ENCODE assay signal across 1 cellular context in the genomic region with DNA sequence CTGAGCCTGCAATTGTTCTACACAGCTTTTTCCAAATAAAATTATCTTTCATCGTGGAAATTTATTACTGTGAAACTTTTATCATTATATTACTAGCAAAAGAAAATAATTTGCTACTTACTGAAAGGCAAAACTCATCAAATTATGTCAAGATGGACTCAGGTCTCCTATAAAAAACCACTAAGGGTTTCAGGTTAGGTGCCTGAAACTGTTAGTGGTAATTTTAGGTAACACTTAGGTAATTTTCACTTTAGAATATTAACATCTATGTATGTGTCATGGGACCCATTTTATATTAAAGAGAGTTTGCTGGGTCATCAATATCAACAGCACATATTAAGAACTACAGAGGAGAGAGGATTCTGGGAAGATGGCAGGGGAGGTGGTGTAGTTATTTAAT.
TF ChIP-seq lines count a peak whose summit lies in the region.

No MANE protein-coding gene starts in this region.

TF ChIP-seq in GM23338, 12 proteins besides CTCF, POLR2A, EP300 and RAD21:
- TF ChIP-seq, protein P1, sequence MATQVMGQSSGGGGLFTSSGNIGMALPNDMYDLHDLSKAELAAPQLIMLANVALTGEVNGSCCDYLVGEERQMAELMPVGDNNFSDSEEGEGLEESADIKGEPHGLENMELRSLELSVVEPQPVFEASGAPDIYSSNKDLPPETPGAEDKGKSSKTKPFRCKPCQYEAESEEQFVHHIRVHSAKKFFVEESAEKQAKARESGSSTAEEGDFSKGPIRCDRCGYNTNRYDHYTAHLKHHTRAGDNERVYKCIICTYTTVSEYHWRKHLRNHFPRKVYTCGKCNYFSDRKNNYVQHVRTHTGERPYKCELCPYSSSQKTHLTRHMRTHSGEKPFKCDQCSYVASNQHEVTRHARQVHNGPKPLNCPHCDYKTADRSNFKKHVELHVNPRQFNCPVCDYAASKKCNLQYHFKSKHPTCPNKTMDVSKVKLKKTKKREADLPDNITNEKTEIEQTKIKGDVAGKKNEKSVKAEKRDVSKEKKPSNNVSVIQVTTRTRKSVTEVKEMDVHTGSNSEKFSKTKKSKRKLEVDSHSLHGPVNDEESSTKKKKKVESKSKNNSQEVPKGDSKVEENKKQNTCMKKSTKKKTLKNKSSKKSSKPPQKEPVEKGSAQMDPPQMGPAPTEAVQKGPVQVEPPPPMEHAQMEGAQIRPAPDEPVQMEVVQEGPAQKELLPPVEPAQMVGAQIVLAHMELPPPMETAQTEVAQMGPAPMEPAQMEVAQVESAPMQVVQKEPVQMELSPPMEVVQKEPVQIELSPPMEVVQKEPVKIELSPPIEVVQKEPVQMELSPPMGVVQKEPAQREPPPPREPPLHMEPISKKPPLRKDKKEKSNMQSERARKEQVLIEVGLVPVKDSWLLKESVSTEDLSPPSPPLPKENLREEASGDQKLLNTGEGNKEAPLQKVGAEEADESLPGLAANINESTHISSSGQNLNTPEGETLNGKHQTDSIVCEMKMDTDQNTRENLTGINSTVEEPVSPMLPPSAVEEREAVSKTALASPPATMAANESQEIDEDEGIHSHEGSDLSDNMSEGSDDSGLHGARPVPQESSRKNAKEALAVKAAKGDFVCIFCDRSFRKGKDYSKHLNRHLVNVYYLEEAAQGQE (IDR thresholded peaks at IDR 0.05; ENCODE audit: unreplicated experiment) = no peak
- no peak for TF ChIP-seq EZH2phosphoT487 (IDR thresholded peaks at IDR 0.05; ENCODE audit: unreplicated experiment)
- TF ChIP-seq STAT1 (IDR thresholded peaks at IDR 0.05; ENCODE audit: unreplicated experiment) = no peak
- TF ChIP-seq, protein P2, sequence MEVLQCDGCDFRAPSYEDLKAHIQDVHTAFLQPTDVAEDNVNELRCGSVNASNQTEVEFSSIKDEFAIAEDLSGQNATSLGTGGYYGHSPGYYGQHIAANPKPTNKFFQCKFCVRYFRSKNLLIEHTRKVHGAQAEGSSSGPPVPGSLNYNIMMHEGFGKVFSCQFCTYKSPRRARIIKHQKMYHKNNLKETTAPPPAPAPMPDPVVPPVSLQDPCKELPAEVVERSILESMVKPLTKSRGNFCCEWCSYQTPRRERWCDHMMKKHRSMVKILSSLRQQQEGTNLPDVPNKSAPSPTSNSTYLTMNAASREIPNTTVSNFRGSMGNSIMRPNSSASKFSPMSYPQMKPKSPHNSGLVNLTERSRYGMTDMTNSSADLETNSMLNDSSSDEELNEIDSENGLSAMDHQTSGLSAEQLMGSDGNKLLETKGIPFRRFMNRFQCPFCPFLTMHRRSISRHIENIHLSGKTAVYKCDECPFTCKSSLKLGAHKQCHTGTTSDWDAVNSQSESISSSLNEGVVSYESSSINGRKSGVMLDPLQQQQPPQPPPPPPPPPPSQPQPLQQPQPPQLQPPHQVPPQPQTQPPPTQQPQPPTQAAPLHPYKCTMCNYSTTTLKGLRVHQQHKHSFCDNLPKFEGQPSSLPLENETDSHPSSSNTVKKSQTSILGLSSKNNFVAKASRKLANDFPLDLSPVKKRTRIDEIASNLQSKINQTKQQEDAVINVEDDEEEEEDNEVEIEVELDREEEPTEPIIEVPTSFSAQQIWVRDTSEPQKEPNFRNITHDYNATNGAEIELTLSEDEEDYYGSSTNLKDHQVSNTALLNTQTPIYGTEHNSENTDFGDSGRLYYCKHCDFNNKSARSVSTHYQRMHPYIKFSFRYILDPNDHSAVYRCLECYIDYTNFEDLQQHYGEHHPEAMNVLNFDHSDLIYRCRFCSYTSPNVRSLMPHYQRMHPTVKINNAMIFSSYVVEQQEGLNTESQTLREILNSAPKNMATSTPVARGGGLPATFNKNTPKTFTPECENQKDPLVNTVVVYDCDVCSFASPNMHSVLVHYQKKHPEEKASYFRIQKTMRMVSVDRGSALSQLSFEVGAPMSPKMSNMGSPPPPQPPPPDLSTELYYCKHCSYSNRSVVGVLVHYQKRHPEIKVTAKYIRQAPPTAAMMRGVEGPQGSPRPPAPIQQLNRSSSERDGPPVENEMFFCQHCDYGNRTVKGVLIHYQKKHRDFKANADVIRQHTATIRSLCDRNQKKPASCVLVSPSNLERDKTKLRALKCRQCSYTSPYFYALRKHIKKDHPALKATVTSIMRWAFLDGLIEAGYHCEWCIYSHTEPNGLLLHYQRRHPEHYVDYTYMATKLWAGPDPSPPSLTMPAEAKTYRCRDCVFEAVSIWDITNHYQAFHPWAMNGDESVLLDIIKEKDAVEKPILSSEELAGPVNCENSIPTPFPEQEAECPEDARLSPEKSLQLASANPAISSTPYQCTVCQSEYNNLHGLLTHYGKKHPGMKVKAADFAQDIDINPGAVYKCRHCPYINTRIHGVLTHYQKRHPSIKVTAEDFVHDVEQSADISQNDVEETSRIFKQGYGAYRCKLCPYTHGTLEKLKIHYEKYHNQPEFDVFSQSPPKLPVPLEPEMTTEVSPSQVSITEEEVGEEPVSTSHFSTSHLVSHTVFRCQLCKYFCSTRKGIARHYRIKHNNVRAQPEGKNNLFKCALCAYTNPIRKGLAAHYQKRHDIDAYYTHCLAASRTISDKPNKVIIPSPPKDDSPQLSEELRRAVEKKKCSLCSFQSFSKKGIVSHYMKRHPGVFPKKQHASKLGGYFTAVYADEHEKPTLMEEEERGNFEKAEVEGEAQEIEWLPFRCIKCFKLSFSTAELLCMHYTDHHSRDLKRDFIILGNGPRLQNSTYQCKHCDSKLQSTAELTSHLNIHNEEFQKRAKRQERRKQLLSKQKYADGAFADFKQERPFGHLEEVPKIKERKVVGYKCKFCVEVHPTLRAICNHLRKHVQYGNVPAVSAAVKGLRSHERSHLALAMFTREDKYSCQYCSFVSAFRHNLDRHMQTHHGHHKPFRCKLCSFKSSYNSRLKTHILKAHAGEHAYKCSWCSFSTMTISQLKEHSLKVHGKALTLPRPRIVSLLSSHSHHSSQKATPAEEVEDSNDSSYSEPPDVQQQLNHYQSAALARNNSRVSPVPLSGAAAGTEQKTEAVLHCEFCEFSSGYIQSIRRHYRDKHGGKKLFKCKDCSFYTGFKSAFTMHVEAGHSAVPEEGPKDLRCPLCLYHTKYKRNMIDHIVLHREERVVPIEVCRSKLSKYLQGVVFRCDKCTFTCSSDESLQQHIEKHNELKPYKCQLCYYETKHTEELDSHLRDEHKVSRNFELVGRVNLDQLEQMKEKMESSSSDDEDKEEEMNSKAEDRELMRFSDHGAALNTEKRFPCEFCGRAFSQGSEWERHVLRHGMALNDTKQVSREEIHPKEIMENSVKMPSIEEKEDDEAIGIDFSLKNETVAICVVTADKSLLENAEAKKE (CRISPR knock-in tag; IDR thresholded peaks at IDR 0.05) = no peak
- TF ChIP-seq NANOG (IDR thresholded peaks at IDR 0.05; ENCODE audit: borderline replicate concordance) = no peak
- TF ChIP-seq ZNF114 (CRISPR knock-in tag; IDR thresholded peaks at IDR 0.05) = no peak
- TF ChIP-seq ZNF331 (CRISPR knock-in tag; IDR thresholded peaks at IDR 0.05; ENCODE audit: low read depth) = no peak
- no peak for TF ChIP-seq JUNB (IDR thresholded peaks at IDR 0.05; ENCODE audit: unreplicated experiment)
- TF ChIP-seq POLR2AphosphoS5 (IDR thresholded peaks at IDR 0.05; ENCODE audit: low read depth) = no peak
- TF ChIP-seq, protein P3, sequence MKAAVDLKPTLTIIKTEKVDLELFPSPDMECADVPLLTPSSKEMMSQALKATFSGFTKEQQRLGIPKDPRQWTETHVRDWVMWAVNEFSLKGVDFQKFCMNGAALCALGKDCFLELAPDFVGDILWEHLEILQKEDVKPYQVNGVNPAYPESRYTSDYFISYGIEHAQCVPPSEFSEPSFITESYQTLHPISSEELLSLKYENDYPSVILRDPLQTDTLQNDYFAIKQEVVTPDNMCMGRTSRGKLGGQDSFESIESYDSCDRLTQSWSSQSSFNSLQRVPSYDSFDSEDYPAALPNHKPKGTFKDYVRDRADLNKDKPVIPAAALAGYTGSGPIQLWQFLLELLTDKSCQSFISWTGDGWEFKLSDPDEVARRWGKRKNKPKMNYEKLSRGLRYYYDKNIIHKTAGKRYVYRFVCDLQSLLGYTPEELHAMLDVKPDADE (IDR thresholded peaks at IDR 0.05) = no peak
- no peak for TF ChIP-seq CREB1 (CRISPR knock-in tag; IDR thresholded peaks at IDR 0.05; ENCODE audit: low read depth)
- no peak for TF ChIP-seq EZH2 (IDR thresholded peaks at IDR 0.05; ENCODE audit: low read depth, unreplicated experiment)
